In the genomic region with DNA sequence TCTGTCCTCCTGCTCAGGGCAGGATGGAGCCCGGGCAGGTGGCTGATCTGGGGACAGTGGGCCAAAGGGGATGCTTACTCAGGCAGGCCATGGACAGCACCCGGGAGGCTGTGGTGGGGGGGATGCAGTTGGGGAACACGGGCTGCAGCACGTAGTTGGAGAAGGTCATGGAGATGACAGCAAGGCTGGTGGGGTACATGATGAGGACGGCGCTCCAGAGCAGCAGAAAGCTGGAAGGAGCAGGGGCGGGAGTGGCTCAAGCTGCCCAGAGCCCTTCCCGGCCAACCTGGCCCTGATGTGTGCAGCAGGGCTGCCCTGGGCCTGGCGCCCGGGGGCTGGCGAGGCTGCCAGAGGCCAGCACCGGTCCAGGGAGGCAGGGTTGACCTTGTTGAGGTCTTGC, we compare ENCODE assay signal across 3 cellular contexts.
TF ChIP-seq lines count a peak whose summit lies in the region.

No MANE protein-coding gene starts in this region.

TF ChIP-seq in SK-N-SH, 30 proteins besides CTCF, POLR2A, EP300 and RAD21 (continued from another document):
- TF ChIP-seq, protein P1, sequence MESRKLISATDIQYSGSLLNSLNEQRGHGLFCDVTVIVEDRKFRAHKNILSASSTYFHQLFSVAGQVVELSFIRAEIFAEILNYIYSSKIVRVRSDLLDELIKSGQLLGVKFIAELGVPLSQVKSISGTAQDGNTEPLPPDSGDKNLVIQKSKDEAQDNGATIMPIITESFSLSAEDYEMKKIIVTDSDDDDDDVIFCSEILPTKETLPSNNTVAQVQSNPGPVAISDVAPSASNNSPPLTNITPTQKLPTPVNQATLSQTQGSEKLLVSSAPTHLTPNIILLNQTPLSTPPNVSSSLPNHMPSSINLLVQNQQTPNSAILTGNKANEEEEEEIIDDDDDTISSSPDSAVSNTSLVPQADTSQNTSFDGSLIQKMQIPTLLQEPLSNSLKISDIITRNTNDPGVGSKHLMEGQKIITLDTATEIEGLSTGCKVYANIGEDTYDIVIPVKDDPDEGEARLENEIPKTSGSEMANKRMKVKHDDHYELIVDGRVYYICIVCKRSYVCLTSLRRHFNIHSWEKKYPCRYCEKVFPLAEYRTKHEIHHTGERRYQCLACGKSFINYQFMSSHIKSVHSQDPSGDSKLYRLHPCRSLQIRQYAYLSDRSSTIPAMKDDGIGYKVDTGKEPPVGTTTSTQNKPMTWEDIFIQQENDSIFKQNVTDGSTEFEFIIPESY (IDR thresholded peaks at IDR 0.05; ENCODE audit: borderline replicate concordance, low read depth): no peak
- TF ChIP-seq TAF1 (IDR thresholded peaks at IDR 0.05; ENCODE audit: borderline replicate concordance, low read depth, low read length): no peak
- TF ChIP-seq SMC3 (IDR thresholded peaks at IDR 0.05; ENCODE audit: low read depth, low read length): no peak
- TF ChIP-seq POLR2AphosphoS5 (IDR thresholded peaks at IDR 0.05; ENCODE audit: low read depth, low read length): no peak
- TF ChIP-seq RFX5 (IDR thresholded peaks at IDR 0.05; ENCODE audit: low read length): no peak
- TF ChIP-seq TCF12 (IDR thresholded peaks at IDR 0.05): no peak
- no peak for TF ChIP-seq JUND (IDR thresholded peaks at IDR 0.05)
- TF ChIP-seq RCOR1 (IDR thresholded peaks at IDR 0.05; ENCODE audit: low read length): no peak
- TF ChIP-seq, protein P2, sequence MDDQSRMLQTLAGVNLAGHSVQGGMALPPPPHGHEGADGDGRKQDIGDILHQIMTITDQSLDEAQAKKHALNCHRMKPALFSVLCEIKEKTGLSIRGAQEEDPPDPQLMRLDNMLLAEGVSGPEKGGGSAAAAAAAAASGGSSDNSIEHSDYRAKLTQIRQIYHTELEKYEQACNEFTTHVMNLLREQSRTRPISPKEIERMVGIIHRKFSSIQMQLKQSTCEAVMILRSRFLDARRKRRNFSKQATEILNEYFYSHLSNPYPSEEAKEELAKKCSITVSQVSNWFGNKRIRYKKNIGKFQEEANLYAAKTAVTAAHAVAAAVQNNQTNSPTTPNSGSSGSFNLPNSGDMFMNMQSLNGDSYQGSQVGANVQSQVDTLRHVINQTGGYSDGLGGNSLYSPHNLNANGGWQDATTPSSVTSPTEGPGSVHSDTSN (IDR thresholded peaks at IDR 0.05): no peak
- TF ChIP-seq, protein P3, sequence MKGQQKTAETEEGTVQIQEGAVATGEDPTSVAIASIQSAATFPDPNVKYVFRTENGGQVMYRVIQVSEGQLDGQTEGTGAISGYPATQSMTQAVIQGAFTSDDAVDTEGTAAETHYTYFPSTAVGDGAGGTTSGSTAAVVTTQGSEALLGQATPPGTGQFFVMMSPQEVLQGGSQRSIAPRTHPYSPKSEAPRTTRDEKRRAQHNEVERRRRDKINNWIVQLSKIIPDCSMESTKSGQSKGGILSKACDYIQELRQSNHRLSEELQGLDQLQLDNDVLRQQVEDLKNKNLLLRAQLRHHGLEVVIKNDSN (IDR thresholded peaks at IDR 0.05; ENCODE audit: borderline replicate concordance, low read depth): no peak
- no peak for TF ChIP-seq EZH2phosphoT487 (IDR thresholded peaks at IDR 0.05; ENCODE audit: borderline replicate concordance, low read depth)
- no peak for TF ChIP-seq GABPA (IDR thresholded peaks at IDR 0.05; ENCODE audit: low read depth)

TF ChIP-seq in SK-N-SH treated with all-trans-retinoic acid at 6 μM for 48 hours, 23 proteins besides CTCF, POLR2A, EP300 and RAD21 (continued from another document):
- TF ChIP-seq, protein P4, sequence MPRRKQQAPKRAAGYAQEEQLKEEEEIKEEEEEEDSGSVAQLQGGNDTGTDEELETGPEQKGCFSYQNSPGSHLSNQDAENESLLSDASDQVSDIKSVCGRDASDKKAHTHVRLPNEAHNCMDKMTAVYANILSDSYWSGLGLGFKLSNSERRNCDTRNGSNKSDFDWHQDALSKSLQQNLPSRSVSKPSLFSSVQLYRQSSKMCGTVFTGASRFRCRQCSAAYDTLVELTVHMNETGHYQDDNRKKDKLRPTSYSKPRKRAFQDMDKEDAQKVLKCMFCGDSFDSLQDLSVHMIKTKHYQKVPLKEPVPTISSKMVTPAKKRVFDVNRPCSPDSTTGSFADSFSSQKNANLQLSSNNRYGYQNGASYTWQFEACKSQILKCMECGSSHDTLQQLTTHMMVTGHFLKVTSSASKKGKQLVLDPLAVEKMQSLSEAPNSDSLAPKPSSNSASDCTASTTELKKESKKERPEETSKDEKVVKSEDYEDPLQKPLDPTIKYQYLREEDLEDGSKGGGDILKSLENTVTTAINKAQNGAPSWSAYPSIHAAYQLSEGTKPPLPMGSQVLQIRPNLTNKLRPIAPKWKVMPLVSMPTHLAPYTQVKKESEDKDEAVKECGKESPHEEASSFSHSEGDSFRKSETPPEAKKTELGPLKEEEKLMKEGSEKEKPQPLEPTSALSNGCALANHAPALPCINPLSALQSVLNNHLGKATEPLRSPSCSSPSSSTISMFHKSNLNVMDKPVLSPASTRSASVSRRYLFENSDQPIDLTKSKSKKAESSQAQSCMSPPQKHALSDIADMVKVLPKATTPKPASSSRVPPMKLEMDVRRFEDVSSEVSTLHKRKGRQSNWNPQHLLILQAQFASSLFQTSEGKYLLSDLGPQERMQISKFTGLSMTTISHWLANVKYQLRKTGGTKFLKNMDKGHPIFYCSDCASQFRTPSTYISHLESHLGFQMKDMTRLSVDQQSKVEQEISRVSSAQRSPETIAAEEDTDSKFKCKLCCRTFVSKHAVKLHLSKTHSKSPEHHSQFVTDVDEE (CRISPR knock-in tag; IDR thresholded peaks at IDR 0.05): no peak
- TF ChIP-seq, protein P5, sequence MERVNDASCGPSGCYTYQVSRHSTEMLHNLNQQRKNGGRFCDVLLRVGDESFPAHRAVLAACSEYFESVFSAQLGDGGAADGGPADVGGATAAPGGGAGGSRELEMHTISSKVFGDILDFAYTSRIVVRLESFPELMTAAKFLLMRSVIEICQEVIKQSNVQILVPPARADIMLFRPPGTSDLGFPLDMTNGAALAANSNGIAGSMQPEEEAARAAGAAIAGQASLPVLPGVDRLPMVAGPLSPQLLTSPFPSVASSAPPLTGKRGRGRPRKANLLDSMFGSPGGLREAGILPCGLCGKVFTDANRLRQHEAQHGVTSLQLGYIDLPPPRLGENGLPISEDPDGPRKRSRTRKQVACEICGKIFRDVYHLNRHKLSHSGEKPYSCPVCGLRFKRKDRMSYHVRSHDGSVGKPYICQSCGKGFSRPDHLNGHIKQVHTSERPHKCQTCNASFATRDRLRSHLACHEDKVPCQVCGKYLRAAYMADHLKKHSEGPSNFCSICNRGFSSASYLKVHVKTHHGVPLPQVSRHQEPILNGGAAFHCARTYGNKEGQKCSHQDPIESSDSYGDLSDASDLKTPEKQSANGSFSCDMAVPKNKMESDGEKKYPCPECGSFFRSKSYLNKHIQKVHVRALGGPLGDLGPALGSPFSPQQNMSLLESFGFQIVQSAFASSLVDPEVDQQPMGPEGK (CRISPR knock-in tag; IDR thresholded peaks at IDR 0.05; ENCODE audit: borderline replicate concordance): no peak
- TF ChIP-seq, protein P6, sequence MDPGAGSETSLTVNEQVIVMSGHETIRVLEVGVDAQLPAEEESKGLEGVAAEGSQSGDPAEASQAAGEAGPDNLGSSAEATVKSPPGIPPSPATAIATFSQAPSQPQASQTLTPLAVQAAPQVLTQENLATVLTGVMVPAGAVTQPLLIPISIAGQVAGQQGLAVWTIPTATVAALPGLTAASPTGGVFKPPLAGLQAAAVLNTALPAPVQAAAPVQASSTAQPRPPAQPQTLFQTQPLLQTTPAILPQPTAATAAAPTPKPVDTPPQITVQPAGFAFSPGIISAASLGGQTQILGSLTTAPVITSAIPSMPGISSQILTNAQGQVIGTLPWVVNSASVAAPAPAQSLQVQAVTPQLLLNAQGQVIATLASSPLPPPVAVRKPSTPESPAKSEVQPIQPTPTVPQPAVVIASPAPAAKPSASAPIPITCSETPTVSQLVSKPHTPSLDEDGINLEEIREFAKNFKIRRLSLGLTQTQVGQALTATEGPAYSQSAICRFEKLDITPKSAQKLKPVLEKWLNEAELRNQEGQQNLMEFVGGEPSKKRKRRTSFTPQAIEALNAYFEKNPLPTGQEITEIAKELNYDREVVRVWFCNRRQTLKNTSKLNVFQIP (CRISPR knock-in tag; IDR thresholded peaks at IDR 0.05; ENCODE audit: borderline replicate concordance, low read depth): no peak
- TF ChIP-seq, protein P7, sequence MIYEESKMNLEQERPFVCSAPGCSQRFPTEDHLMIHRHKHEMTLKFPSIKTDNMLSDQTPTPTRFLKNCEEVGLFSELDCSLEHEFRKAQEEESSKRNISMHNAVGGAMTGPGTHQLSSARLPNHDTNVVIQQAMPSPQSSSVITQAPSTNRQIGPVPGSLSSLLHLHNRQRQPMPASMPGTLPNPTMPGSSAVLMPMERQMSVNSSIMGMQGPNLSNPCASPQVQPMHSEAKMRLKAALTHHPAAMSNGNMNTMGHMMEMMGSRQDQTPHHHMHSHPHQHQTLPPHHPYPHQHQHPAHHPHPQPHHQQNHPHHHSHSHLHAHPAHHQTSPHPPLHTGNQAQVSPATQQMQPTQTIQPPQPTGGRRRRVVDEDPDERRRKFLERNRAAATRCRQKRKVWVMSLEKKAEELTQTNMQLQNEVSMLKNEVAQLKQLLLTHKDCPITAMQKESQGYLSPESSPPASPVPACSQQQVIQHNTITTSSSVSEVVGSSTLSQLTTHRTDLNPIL (CRISPR knock-in tag; IDR thresholded peaks at IDR 0.05; ENCODE audit: low read depth): no peak
- no peak for TF ChIP-seq OSR1 (CRISPR knock-in tag; IDR thresholded peaks at IDR 0.05)
- no peak for TF ChIP-seq RARB (CRISPR knock-in tag; IDR thresholded peaks at IDR 0.05)
- no peak for TF ChIP-seq CSDC2 (CRISPR knock-in tag; IDR thresholded peaks at IDR 0.05)
- TF ChIP-seq SNAI2 (CRISPR knock-in tag; IDR thresholded peaks at IDR 0.05): no peak
- TF ChIP-seq ISL1 (CRISPR knock-in tag; IDR thresholded peaks at IDR 0.05): no peak
- no peak for TF ChIP-seq ZFP30 (CRISPR knock-in tag; IDR thresholded peaks at IDR 0.05)

TF ChIP-seq in HEK293, 187 proteins besides CTCF, POLR2A, EP300 and RAD21 (continued from another document and continues in another):
- TF ChIP-seq, protein P8, sequence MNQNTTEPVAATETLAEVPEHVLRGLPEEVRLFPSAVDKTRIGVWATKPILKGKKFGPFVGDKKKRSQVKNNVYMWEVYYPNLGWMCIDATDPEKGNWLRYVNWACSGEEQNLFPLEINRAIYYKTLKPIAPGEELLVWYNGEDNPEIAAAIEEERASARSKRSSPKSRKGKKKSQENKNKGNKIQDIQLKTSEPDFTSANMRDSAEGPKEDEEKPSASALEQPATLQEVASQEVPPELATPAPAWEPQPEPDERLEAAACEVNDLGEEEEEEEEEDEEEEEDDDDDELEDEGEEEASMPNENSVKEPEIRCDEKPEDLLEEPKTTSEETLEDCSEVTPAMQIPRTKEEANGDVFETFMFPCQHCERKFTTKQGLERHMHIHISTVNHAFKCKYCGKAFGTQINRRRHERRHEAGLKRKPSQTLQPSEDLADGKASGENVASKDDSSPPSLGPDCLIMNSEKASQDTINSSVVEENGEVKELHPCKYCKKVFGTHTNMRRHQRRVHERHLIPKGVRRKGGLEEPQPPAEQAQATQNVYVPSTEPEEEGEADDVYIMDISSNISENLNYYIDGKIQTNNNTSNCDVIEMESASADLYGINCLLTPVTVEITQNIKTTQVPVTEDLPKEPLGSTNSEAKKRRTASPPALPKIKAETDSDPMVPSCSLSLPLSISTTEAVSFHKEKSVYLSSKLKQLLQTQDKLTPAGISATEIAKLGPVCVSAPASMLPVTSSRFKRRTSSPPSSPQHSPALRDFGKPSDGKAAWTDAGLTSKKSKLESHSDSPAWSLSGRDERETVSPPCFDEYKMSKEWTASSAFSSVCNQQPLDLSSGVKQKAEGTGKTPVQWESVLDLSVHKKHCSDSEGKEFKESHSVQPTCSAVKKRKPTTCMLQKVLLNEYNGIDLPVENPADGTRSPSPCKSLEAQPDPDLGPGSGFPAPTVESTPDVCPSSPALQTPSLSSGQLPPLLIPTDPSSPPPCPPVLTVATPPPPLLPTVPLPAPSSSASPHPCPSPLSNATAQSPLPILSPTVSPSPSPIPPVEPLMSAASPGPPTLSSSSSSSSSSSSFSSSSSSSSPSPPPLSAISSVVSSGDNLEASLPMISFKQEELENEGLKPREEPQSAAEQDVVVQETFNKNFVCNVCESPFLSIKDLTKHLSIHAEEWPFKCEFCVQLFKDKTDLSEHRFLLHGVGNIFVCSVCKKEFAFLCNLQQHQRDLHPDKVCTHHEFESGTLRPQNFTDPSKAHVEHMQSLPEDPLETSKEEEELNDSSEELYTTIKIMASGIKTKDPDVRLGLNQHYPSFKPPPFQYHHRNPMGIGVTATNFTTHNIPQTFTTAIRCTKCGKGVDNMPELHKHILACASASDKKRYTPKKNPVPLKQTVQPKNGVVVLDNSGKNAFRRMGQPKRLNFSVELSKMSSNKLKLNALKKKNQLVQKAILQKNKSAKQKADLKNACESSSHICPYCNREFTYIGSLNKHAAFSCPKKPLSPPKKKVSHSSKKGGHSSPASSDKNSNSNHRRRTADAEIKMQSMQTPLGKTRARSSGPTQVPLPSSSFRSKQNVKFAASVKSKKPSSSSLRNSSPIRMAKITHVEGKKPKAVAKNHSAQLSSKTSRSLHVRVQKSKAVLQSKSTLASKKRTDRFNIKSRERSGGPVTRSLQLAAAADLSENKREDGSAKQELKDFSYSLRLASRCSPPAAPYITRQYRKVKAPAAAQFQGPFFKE (tag by site-specific recombination; IDR thresholded peaks at IDR 0.05; ENCODE audit: borderline replicate concordance): no peak
- TF ChIP-seq HOXA7 (CRISPR knock-in tag; IDR thresholded peaks at IDR 0.05; ENCODE audit: borderline replicate concordance): no peak
- no peak for TF ChIP-seq ZNF785 (tag by site-specific recombination; IDR thresholded peaks at IDR 0.05)
- TF ChIP-seq, protein P9, sequence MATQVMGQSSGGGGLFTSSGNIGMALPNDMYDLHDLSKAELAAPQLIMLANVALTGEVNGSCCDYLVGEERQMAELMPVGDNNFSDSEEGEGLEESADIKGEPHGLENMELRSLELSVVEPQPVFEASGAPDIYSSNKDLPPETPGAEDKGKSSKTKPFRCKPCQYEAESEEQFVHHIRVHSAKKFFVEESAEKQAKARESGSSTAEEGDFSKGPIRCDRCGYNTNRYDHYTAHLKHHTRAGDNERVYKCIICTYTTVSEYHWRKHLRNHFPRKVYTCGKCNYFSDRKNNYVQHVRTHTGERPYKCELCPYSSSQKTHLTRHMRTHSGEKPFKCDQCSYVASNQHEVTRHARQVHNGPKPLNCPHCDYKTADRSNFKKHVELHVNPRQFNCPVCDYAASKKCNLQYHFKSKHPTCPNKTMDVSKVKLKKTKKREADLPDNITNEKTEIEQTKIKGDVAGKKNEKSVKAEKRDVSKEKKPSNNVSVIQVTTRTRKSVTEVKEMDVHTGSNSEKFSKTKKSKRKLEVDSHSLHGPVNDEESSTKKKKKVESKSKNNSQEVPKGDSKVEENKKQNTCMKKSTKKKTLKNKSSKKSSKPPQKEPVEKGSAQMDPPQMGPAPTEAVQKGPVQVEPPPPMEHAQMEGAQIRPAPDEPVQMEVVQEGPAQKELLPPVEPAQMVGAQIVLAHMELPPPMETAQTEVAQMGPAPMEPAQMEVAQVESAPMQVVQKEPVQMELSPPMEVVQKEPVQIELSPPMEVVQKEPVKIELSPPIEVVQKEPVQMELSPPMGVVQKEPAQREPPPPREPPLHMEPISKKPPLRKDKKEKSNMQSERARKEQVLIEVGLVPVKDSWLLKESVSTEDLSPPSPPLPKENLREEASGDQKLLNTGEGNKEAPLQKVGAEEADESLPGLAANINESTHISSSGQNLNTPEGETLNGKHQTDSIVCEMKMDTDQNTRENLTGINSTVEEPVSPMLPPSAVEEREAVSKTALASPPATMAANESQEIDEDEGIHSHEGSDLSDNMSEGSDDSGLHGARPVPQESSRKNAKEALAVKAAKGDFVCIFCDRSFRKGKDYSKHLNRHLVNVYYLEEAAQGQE (tag by site-specific recombination; IDR thresholded peaks at IDR 0.05): peak; percentile 55; the same call in 1 of the 2 replicates
- 0 out of 2 replicates have a peak, but pooled peaks have one; percentile 4 for TF ChIP-seq SP2 (tag by site-specific recombination; IDR thresholded peaks at IDR 0.05)
- no peak for TF ChIP-seq ZNF530 (tag by site-specific recombination; IDR thresholded peaks at IDR 0.05; ENCODE audit: low read depth)
